ENCODE assay signal across 21 cellular contexts in the genomic region with DNA sequence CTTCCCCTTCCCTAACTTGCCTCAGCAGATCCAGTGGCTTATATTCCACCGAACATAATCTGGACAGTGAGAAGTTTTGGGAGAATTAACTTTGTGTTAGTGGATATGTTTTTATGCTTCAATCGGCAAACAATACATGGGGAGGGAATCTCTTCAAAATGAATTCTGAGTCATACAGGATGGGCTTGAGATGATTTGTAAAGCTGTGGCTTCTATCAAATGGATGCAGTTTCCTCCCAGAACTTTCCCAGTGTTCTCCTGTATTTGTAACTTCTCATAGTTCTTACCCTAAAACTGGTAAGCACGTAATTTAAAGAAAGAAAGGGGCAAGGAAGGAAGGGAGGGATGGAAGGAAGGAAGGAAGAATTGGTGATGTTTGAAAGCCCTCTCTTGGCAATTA.
"Had no signal": no experiment of that assay in that cellular context is flagged by ENCODE, and none has a peak within 500 bp of the region (broad histone marks: within the 10 kb centered on the region; RNA-seq: fewer than 3 reads in every experiment).

No MANE protein-coding gene starts in this region.

- H3K79me2 ChIP-seq: hepatocyte had no signal

- H3K4me3 ChIP-seq: coronary artery, esophagus muscularis mucosa, gastroesophageal sphincter, heart left ventricle, hepatocyte, left lung, lower lobe of right lung, mucosa of descending colon had no signal

- H3K9me3 ChIP-seq: esophagus muscularis mucosa, gastroesophageal sphincter, heart left ventricle, left lung, lower lobe of right lung, mucosa of descending colon had no signal

- H3K27ac ChIP-seq: coronary artery, esophagus muscularis mucosa, foreskin keratinocyte, gastroesophageal sphincter, heart left ventricle, hepatocyte, left lung, lower lobe of right lung had no signal

- H3K27me3 ChIP-seq: esophagus muscularis mucosa, foreskin keratinocyte, gastroesophageal sphincter, hepatocyte, left lung had no signal

- H3K36me3 ChIP-seq: esophagus muscularis mucosa, gastroesophageal sphincter, heart left ventricle, left lung, lower lobe of right lung had no signal

- H3K4me2 ChIP-seq: hepatocyte had no signal

- DNase-seq: effector CD8-positive, alpha-beta T cell; effector memory CD8-positive, alpha-beta T cell; endodermal cell; foreskin keratinocyte; heart left ventricle; hypothalamus; immature natural killer cell; islet precursor cell; kidney; kidney glomerular epithelial cell; left lung; left ventricle myocardium superior; lower lobe of right lung; mammary epithelial cell; mucosa of descending colon; naive B cell; naive thymus-derived CD8-positive, alpha-beta T cell had no signal

- H3K4me1 ChIP-seq: foreskin keratinocyte, left lung, lower lobe of right lung had no signal

- ATAC-seq: effector memory CD8-positive, alpha-beta T cell; foreskin keratinocyte; gastroesophageal sphincter; heart left ventricle; left lung; left ventricle myocardium superior; lower lobe of right lung; mucosa of descending colon; naive thymus-derived CD8-positive, alpha-beta T cell had no signal

- H2AFZ ChIP-seq: hepatocyte had no signal
